In genomic region chr2:148509703-148510036, GRCh38 we compare ENCODE assay signal across 9 cellular contexts.
DNase-seq lines count a peak whose midpoint lies in the region; ATAC-seq and TF ChIP-seq lines count a peak whose summit lies in the region.
"Had no signal": no experiment of that assay in that cellular context is flagged by ENCODE, and none has a peak within 500 bp of the region (broad histone marks: within the 10 kb centered on the region; RNA-seq: fewer than 3 reads in every experiment).

No MANE protein-coding gene starts in this region.

- H3K4me1 ChIP-seq in MM.1S (ENCODE audit: low read length) (peaks cover 31% of the 10 kb centered on the region), rectal smooth muscle tissue (ENCODE audit: control insufficient read depth, insufficient read depth, low read length) (no peaks in the 10 kb centered on the region), colonic mucosa (no peaks in the 10 kb centered on the region)

- peaks cover 32% of the 10 kb centered on the region for H3K4me1 Mint-ChIP-seq in T-helper 2 cell treated with Interferon-gamma antibody and Interleukin-4, amounts not matched to agents 5 μg/mL and 100 μg/mL, for 36 hours (ENCODE audit: low read depth)

- no peaks in the 10 kb centered on the region for H3K79me2 ChIP-seq in MM.1S (ENCODE audit: low read length)

- H3K27ac Mint-ChIP-seq in T-helper 2 cell treated with Interferon-gamma antibody and Interleukin-4, amounts not matched to agents 5 μg/mL and 100 μg/mL, for 36 hours = peak overlapping the region; percentile 39

- intact Hi-C loops in colonic mucosa (cut with DNase I) = loop anchor here (5.0 to 10.0 kb wide), 2 partner anchors 475 to 572 kb away; no protein-coding TSS in a partner anchor

- H3F3A ChIP-seq in MM.1S (ENCODE audit: insufficient read depth, low read length) = peaks cover 13% of the 10 kb centered on the region

- peak overlapping the region; percentile 14; the same call in 1 of the 2 replicates for H3K4me3 ChIP-seq in MM.1S (ENCODE audit: low read length)
- H3K4me3 ChIP-seq in choroid plexus epithelial cell (ENCODE audit: low read depth, low read length) = peak overlapping the region; percentile 22
- H3K4me3 ChIP-seq in rectal smooth muscle tissue (ENCODE audit: low read length) = peak overlapping the region; percentile 64
- no peak overlapping the region for H3K4me3 ChIP-seq in colonic mucosa

- H3K4me2 ChIP-seq in MM.1S (ENCODE audit: low read depth, low read length) = peak overlapping the region; percentile 64

- no peaks in the 10 kb centered on the region for H3K27me3 ChIP-seq in MM.1S (replicated peaks; ENCODE audit: insufficient read depth, low read length)
- H3K27me3 ChIP-seq in rectal smooth muscle tissue (ENCODE audit: control insufficient read depth, insufficient read depth, low read length) = no peaks in the 10 kb centered on the region
- H3K27me3 ChIP-seq in colonic mucosa = no peaks in the 10 kb centered on the region
- H3K27me3 ChIP-seq: spleen had no signal

- H3K9me3 ChIP-seq in MM.1S (replicated peaks; ENCODE audit: insufficient read depth, low read length) = no peaks in the 10 kb centered on the region
- H3K9me3 ChIP-seq in colonic mucosa = no peaks in the 10 kb centered on the region
- H3K9me3 ChIP-seq: spleen had no signal

- no peaks in the 10 kb centered on the region for H4K20me1 ChIP-seq in MM.1S (ENCODE audit: insufficient read depth, low read length)

- DNase-seq in T-helper 2 cell treated with Interferon-gamma antibody and Interleukin-4, amounts not matched to agents 5 μg/mL and 100 μg/mL, for 36 hours (ENCODE audit: low spot score) = no peak
- DNase-seq in T-helper 2 cell (no peak), MM.1S (no peak), choroid plexus epithelial cell (ENCODE audit: low read depth) (no peak), colonic mucosa (no peak)
- DNase-seq in activated effector memory CD4-positive, alpha-beta T cell treated with anti-CD3 and anti-CD28 coated beads, Interleukin-2, amount 50 U/mL, for 16 hours = no peak

- peak overlapping the region; percentile 73 for H3K4me3 Mint-ChIP-seq in T-helper 2 cell treated with Interferon-gamma antibody and Interleukin-4, amounts not matched to agents 5 μg/mL and 100 μg/mL, for 36 hours

- H3K9ac ChIP-seq in MM.1S (ENCODE audit: low read length) (peak overlapping the region; percentile 37; the same call in 1 of the 2 replicates), rectal smooth muscle tissue (ENCODE audit: low read length) (no peak overlapping the region), colonic mucosa (ENCODE audit: low read depth in 2 of 2, low read length in 2 of 2) (no peak overlapping the region)

- H2AFZ ChIP-seq in MM.1S (ENCODE audit: low read length) = peak overlapping the region; percentile 41

- TF ChIP-seq CTCF in MM.1S (IDR thresholded peaks at IDR 0.05; ENCODE audit: low read length) (no peak), choroid plexus epithelial cell (conservative IDR thresholded peaks at IDR 0.05; ENCODE audit: low read depth, low read length) (no peak), colonic mucosa (IDR thresholded peaks at IDR 0.05) (no peak)

- H3K36me3 ChIP-seq in MM.1S (replicated peaks; ENCODE audit: insufficient read depth, low read length) (no peaks in the 10 kb centered on the region), rectal smooth muscle tissue (ENCODE audit: control insufficient read depth, insufficient read depth, low read length) (no peaks in the 10 kb centered on the region), colonic mucosa (no peaks in the 10 kb centered on the region)

- H3K27ac ChIP-seq in MM.1S (ENCODE audit: low read length) (no peak overlapping the region), rectal smooth muscle tissue (ENCODE audit: low read depth, low read length) (no peak overlapping the region), colonic mucosa (no peak overlapping the region)

- peaks cover 2% of the 10 kb centered on the region for H3K36me3 Mint-ChIP-seq in T-helper 2 cell treated with Interferon-gamma antibody and Interleukin-4, amounts not matched to agents 5 μg/mL and 100 μg/mL, for 36 hours (ENCODE audit: low read depth)

- no peaks in the 10 kb centered on the region for H3K9me3 Mint-ChIP-seq in T-helper 2 cell treated with Interferon-gamma antibody and Interleukin-4, amounts not matched to agents 5 μg/mL and 100 μg/mL, for 36 hours

- H3K9me2 ChIP-seq in MM.1S (replicated peaks; ENCODE audit: insufficient read depth, low read length) = no peaks in the 10 kb centered on the region

- no peak for ATAC-seq in HG02642 (IDR thresholded peaks at IDR 0.05; ENCODE audit: poor library complexity, unreplicated experiment)

- H3K27me3 Mint-ChIP-seq in T-helper 2 cell treated with Interferon-gamma antibody and Interleukin-4, amounts not matched to agents 5 μg/mL and 100 μg/mL, for 36 hours (ENCODE audit: low read depth) = no peaks in the 10 kb centered on the region
